Comparison of ENCODE assay signal across 11 cellular contexts in genomic region chr16:89334461-89334860, GRCh38.
DNase-seq lines count a peak whose midpoint lies in the region; ATAC-seq and TF ChIP-seq lines count a peak whose summit lies in the region.
"Had no signal": no experiment of that assay in that cellular context is flagged by ENCODE, and none has a peak within 500 bp of the region (broad histone marks: within the 10 kb centered on the region; RNA-seq: fewer than 3 reads in every experiment).

No MANE protein-coding gene starts in this region.

- intact Hi-C loops in Panc1 (cut with micrococcal nuclease; ENCODE audit: unreplicated experiment) = loop anchor here (10.0 kb wide), 1 partner anchor 170 kb away; the partner anchor contains the start of gene SPG7
- intact Hi-C loops in esophagus squamous epithelium (cut with DNase I) = no loop called here

- H3K36me3 ChIP-seq in BLaER1 treated with 17β-estradiol and CSF1 and Interleukin-3, amounts not matched to agents 10 nM and 100 nM = peaks cover 0 to 7% (median 0%) of the 10 kb centered on the region in 11 experiments; a peak in 5 of 22 replicates
- H3K36me3 ChIP-seq in Panc1 (ENCODE audit: control insufficient read depth, insufficient read depth, low read length) (no peaks in the 10 kb centered on the region), esophagus squamous epithelium (no peaks in the 10 kb centered on the region)

- no peak for ATAC-seq in Panc1
- no peak for ATAC-seq in HG03196 (IDR thresholded peaks at IDR 0.05; ENCODE audit: unreplicated experiment)
- ATAC-seq in HG02798 (IDR thresholded peaks at IDR 0.05; ENCODE audit: poor library complexity, unreplicated experiment) = no peak

- no peak for DNase-seq in Panc1 (ENCODE audit: low read depth, low spot score)
- DNase-seq in esophagus squamous epithelium (lab: John Stamatoyannopoulos, UW) = no peak
- DNase-seq in neural crest cell (ENCODE audit: low read depth, low spot score) = no peak
- no peak for DNase-seq in NCI-H524 (lab: John Stamatoyannopoulos, UW)
- no peak for DNase-seq in NCI-H146 treated with DMSO at 0.1 percent for 48 hours (lab: John Stamatoyannopoulos, UW; ENCODE audit: unreplicated experiment)
- DNase-seq: DMS79 treated with DMSO at 0.1 percent for 48 hours, NCI-H524 treated with DMSO at 0.1 percent for 48 hours had no signal

- TSS peak; percentile 37 for BruUV-seq in Panc1 (replicated peaks; lab: Mats Ljungman, UMichigan)

- H3K27me3 ChIP-seq in BLaER1 treated with 17β-estradiol and CSF1 and Interleukin-3, amounts not matched to agents 10 nM and 100 nM = no peaks in the 10 kb centered on the region
- no peaks in the 10 kb centered on the region for H3K27me3 ChIP-seq in Panc1 (ENCODE audit: control insufficient read depth, insufficient read depth, low read length)
- H3K27me3 ChIP-seq in esophagus squamous epithelium = no peaks in the 10 kb centered on the region

- POLR2A ChIA-PET in Panc1 (lab: Charles Lee) = no interaction called here

- no peaks in the 10 kb centered on the region for H3K9me3 Mint-ChIP-seq in neural crest cell

- peak overlapping the region in 10 of 11 experiments; percentile 0 to 73 (median 28); a peak in 11 of 22 replicates for H3K9ac ChIP-seq in BLaER1 treated with 17β-estradiol and CSF1 and Interleukin-3, amounts not matched to agents 10 nM and 100 nM

- peaks cover 99 to 100% (median 100%) of the 10 kb centered on the region in 10 experiments for H3K4me1 ChIP-seq in BLaER1 treated with 17β-estradiol and CSF1 and Interleukin-3, amounts not matched to agents 10 nM and 100 nM
- H3K4me1 ChIP-seq in Panc1 (ENCODE audit: control insufficient read depth, insufficient read depth, low read length) (peaks cover 75% of the 10 kb centered on the region), esophagus squamous epithelium (peaks cover 31 to 93% (median 52%) of the 10 kb centered on the region in 3 donors)

- H3K27me3 Mint-ChIP-seq in neural crest cell (ENCODE audit: low read depth) = no peaks in the 10 kb centered on the region

- peaks cover 100% of the 10 kb centered on the region in 11 experiments for H4K20me1 ChIP-seq in BLaER1 treated with 17β-estradiol and CSF1 and Interleukin-3, amounts not matched to agents 10 nM and 100 nM

- peaks cover 51% of the 10 kb centered on the region for H3K4me1 Mint-ChIP-seq in neural crest cell

- TF ChIP-seq POLR2A in esophagus squamous epithelium (IDR thresholded peaks at IDR 0.05) = no peak

- in situ Hi-C loops in Panc1 (cut with HindIII; ENCODE audit: low pct_unique_long_range_greater_than_20kb, low sequenced_read_pairs) = no loop called here

- no peak for TF ChIP-seq CTCF in Panc1 (IDR thresholded peaks at IDR 0.05)
- TF ChIP-seq CTCF in esophagus squamous epithelium (IDR thresholded peaks at IDR 0.05) = no peak
- TF ChIP-seq CTCF in neural crest cell (conservative IDR thresholded peaks at IDR 0.05) = no peak

- CTCF ChIA-PET in Panc1 (lab: Charles Lee) = no interaction called here

- peak overlapping the region in 9 of 11 experiments; percentile 6 to 67 (median 24); a peak in 11 of 22 replicates for H3K27ac ChIP-seq in BLaER1 treated with 17β-estradiol and CSF1 and Interleukin-3, amounts not matched to agents 10 nM and 100 nM
- peak overlapping the region; percentile 65 for H3K27ac ChIP-seq in Panc1 (ENCODE audit: low read length)
- peak overlapping the region in 3 of 4 donors; percentile 42 to 71 (median 60) for H3K27ac ChIP-seq in esophagus squamous epithelium

- no peaks in the 10 kb centered on the region for H3K9me3 ChIP-seq in BLaER1 treated with 17β-estradiol and CSF1 and Interleukin-3, amounts not matched to agents 10 nM and 100 nM (replicated peaks in 1 of 11)
- H3K9me3 ChIP-seq in Panc1 (ENCODE audit: control insufficient read depth, insufficient read depth, low read depth, low read length) (no peaks in the 10 kb centered on the region), esophagus squamous epithelium (no peaks in the 10 kb centered on the region)

- H3K4me3 Mint-ChIP-seq in neural crest cell = peak overlapping the region; percentile 44

- no peaks in the 10 kb centered on the region for H3K36me3 Mint-ChIP-seq in neural crest cell (ENCODE audit: low read depth)

- H3K4me2 ChIP-seq in BLaER1 treated with 17β-estradiol and CSF1 and Interleukin-3, amounts not matched to agents 10 nM and 100 nM = peak overlapping the region; percentile 75 to 98 (median 90)

- no peak overlapping the region for H3K4me3 ChIP-seq in BLaER1 treated with 17β-estradiol and CSF1 and Interleukin-3, amounts not matched to agents 10 nM and 100 nM
- H3K4me3 ChIP-seq in Panc1 (ENCODE audit: low read depth in 2 of 2, low read length in 2 of 2) (no peak overlapping the region), esophagus squamous epithelium (no peak overlapping the region)
- H3K4me3 ChIP-seq: skin epidermis had no signal

- WGBS in esophagus squamous epithelium, 2 donors = 80 to 85% methylated on average over 2 to 6 of the region's 12 CpGs

- no peak overlapping the region for H3K27ac Mint-ChIP-seq in neural crest cell (ENCODE audit: unreplicated experiment)
